ENCODE assay signal across 8 cellular contexts in the genomic region with DNA sequence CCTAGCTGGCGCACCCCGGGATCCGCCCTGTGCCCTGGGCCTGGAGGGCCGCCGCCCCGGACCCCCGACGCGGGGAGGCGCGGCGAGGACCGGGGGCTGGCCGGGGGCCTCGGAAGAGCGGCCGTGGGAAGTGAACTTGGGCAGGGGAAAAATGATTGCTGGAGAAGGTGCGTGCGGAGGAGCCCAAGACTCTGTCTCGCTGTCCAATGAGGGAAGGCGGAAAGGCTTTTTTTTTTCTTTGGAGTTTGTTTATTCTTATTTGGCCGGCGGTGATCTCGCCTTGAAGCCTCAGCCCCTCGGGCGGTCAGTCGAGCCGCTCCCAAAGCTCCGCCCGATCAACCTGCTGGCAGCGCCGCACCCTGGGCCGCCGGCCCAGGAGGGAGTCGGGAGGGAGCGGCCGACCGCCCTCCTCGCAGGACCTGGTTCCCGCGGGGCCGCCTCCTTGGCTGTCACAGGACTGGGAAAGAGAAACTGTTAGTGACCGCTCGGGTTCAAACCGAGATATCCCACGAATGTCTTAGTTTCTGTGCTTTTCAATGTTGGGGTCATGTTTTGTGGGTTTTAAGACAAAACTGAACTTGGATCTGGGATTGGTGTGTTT. TPM values are rescaled to one million over a fixed set of nuclear protein-coding genes. Genes with fewer than 3 reads are reported as not detected.
DNase-seq lines count a peak whose midpoint lies in the region; ATAC-seq and TF ChIP-seq lines count a peak whose summit lies in the region.

No MANE protein-coding gene starts in this region.

- peak overlapping the region; percentile 85 to 100 (median 94) for H3K4me3 Mint-ChIP-seq in CD8-positive, alpha-beta memory T cell
- H3K4me3 Mint-ChIP-seq in activated naive CD8-positive, alpha-beta T cell treated with anti-CD3 and anti-CD28 coated beads for 36 hours = peak overlapping the region; percentile 79

- CTCF ChIA-PET in CD8-positive, alpha-beta memory T cell (lab: Charles Lee) = interaction anchor here (1.6 kb wide), 1 partner anchor 396 kb away, joined by 3 read pairs; no protein-coding TSS in a partner anchor
- CTCF ChIA-PET in HEK293 (lab: Yijun Ruan, JAX) = no interaction called here

- H3K4me1 ChIP-seq in CD8-positive, alpha-beta memory T cell (ENCODE audit: insufficient read depth, low read length) = peaks cover 11% of the 10 kb centered on the region
- no peaks in the 10 kb centered on the region; the same call in 1 of the 2 replicates for H3K4me1 ChIP-seq in HEK293 (ENCODE audit: control insufficient read depth, insufficient read depth, low read length)
- H3K4me1 ChIP-seq in SJCRH30 = peaks cover 8% of the 10 kb centered on the region; the same call in 1 of the 2 replicates
- H3K4me1 ChIP-seq in osteoblast (ENCODE audit: insufficient read depth, low read length) = peaks cover 45% of the 10 kb centered on the region
- H3K4me1 ChIP-seq in upper lobe of right lung = peaks cover 33% of the 10 kb centered on the region

- peaks cover 0 to 36% (median 4%) of the 10 kb centered on the region in 3 donors for H3K36me3 Mint-ChIP-seq in CD8-positive, alpha-beta memory T cell
- H3K36me3 Mint-ChIP-seq in activated naive CD8-positive, alpha-beta T cell treated with anti-CD3 and anti-CD28 coated beads for 36 hours = no peaks in the 10 kb centered on the region

- no peaks in the 10 kb centered on the region for H3K27me3 ChIP-seq in CD8-positive, alpha-beta memory T cell (ENCODE audit: insufficient read depth, low read length, poor library complexity, severe bottlenecking)
- H3K27me3 ChIP-seq in SJCRH30 = peaks cover 4% of the 10 kb centered on the region; the same call in 1 of the 2 replicates
- H3K27me3 ChIP-seq in osteoblast (ENCODE audit: insufficient read depth, low read length) = no peaks in the 10 kb centered on the region
- H3K27me3 ChIP-seq in upper lobe of right lung = no peaks in the 10 kb centered on the region

- intact Hi-C loops in Right ventricle myocardium superior (cut with DNase I) = loop anchor here (10.0 kb wide), 1 partner anchor 250 kb away; no protein-coding TSS in a partner anchor
- intact Hi-C loops in upper lobe of right lung (cut with DNase I) = no loop called here

- no peaks in the 10 kb centered on the region for H3K36me3 ChIP-seq in CD8-positive, alpha-beta memory T cell (ENCODE audit: insufficient read depth, low read length)
- H3K36me3 ChIP-seq in HEK293 (ENCODE audit: control insufficient read depth in 2 of 2, insufficient read depth in 1 of 2, low read length in 2 of 2) = peaks cover 0 to 10% of the 10 kb centered on the region in 2 experiments; a peak in 1 of 3 replicates
- no peaks in the 10 kb centered on the region for H3K36me3 ChIP-seq in SJCRH30
- H3K36me3 ChIP-seq in osteoblast (ENCODE audit: insufficient read depth, low read length) = peaks cover 28% of the 10 kb centered on the region
- peaks cover 24% of the 10 kb centered on the region for H3K36me3 ChIP-seq in upper lobe of right lung

- peaks cover 32 to 51% (median 49%) of the 10 kb centered on the region in 3 donors for H3K4me1 Mint-ChIP-seq in CD8-positive, alpha-beta memory T cell
- H3K4me1 Mint-ChIP-seq in activated naive CD8-positive, alpha-beta T cell treated with anti-CD3 and anti-CD28 coated beads for 36 hours = peaks cover 24% of the 10 kb centered on the region

- peaks cover 0 to 1% of the 10 kb centered on the region in 2 donors for H3K27me3 Mint-ChIP-seq in CD8-positive, alpha-beta memory T cell
- H3K27me3 Mint-ChIP-seq in activated naive CD8-positive, alpha-beta T cell treated with anti-CD3 and anti-CD28 coated beads for 36 hours = no peaks in the 10 kb centered on the region

- no peaks in the 10 kb centered on the region for H3K9me3 ChIP-seq in CD8-positive, alpha-beta memory T cell (ENCODE audit: low read length)
- H3K9me3 ChIP-seq in HEK293 (ENCODE audit: control insufficient read depth, insufficient read depth, low read depth, low read length) (no peaks in the 10 kb centered on the region), SJCRH30 (replicated peaks) (no peaks in the 10 kb centered on the region), osteoblast (ENCODE audit: low read depth, low read length) (no peaks in the 10 kb centered on the region), upper lobe of right lung (no peaks in the 10 kb centered on the region)

- peak overlapping the region; percentile 94 for H3K4me2 ChIP-seq in osteoblast (ENCODE audit: insufficient read depth, low read length)

- peaks cover 63% of the 10 kb centered on the region for H3K79me2 ChIP-seq in osteoblast (ENCODE audit: insufficient read depth, low read length)

- no peak overlapping the region for H2AFZ ChIP-seq in osteoblast (ENCODE audit: low read length)

- H3K27ac Mint-ChIP-seq in CD8-positive, alpha-beta memory T cell = peak overlapping the region; percentile 84 to 100 (median 90)
- peak overlapping the region; percentile 82 for H3K27ac Mint-ChIP-seq in activated naive CD8-positive, alpha-beta T cell treated with anti-CD3 and anti-CD28 coated beads for 36 hours

- H4K20me1 ChIP-seq in osteoblast (ENCODE audit: insufficient read depth, low read length) = peaks cover 42% of the 10 kb centered on the region

- peak overlapping the region; percentile 52 for H3K4me3 ChIP-seq in CD8-positive, alpha-beta memory T cell (ENCODE audit: low read length)
- H3K4me3 ChIP-seq in HEK293 (ENCODE audit: low read depth, low read length) (peak overlapping the region; percentile 83), SJCRH30 (peak overlapping the region; percentile 78), osteoblast (ENCODE audit: insufficient read depth, low read length) (peak overlapping the region; percentile 99), upper lobe of right lung (peak overlapping the region; percentile 95)

- peak overlapping the region; percentile 70 for H3K27ac ChIP-seq in CD8-positive, alpha-beta memory T cell (ENCODE audit: low read depth, low read length)
- H3K27ac ChIP-seq in HEK293 (ENCODE audit: extremely low read depth, low read depth, low read length) = peak overlapping the region; percentile 98
- H3K27ac ChIP-seq in SJCRH30 = no peak overlapping the region
- peak overlapping the region; percentile 95 for H3K27ac ChIP-seq in osteoblast (ENCODE audit: low read depth, low read length)
- peak overlapping the region; percentile 100 for H3K27ac ChIP-seq in upper lobe of right lung

- H3K9me3 Mint-ChIP-seq in CD8-positive, alpha-beta memory T cell = no peaks in the 10 kb centered on the region
- no peaks in the 10 kb centered on the region for H3K9me3 Mint-ChIP-seq in activated naive CD8-positive, alpha-beta T cell treated with anti-CD3 and anti-CD28 coated beads for 36 hours

- no peak for TF ChIP-seq CTCF in HEK293 (tag by site-specific recombination; IDR thresholded peaks at IDR 0.05)
- TF ChIP-seq CTCF in osteoblast (IDR thresholded peaks at IDR 0.05; ENCODE audit: extremely low read depth, low read depth, low read length) = no peak
- no peak for TF ChIP-seq CTCF in upper lobe of right lung (IDR thresholded peaks at IDR 0.05)

- POLR2A ChIA-PET in CD8-positive, alpha-beta memory T cell (lab: Charles Lee) = no interaction called here
- POLR2A ChIA-PET in HEK293 (lab: Yijun Ruan, JAX) = no interaction called here

- peak; percentile 42 for ATAC-seq in Right ventricle myocardium superior (ENCODE audit: poor library complexity)
- peak; percentile 55 for ATAC-seq in upper lobe of right lung
- ATAC-seq in HG03442 (IDR thresholded peaks at IDR 0.05; ENCODE audit: unreplicated experiment) = no peak

- DNase-seq in CD8-positive, alpha-beta memory T cell = peak; percentile 25 to 49 (median 30)
- DNase-seq in SJCRH30 (peak; percentile 8 to 35), Right ventricle myocardium superior (peak; percentile 92), osteoblast (ENCODE audit: insufficient read length, low spot score, missing footprints) (peak; percentile 88), upper lobe of right lung (peak; percentile 94)
- peak; percentile 40 for DNase-seq in activated naive CD8-positive, alpha-beta T cell treated with anti-CD3 and anti-CD28 coated beads for 36 hours

TF ChIP-seq in HEK293, 187 proteins besides CTCF, POLR2A, EP300 and RAD21 (continues in another document):
- TF ChIP-seq ZNF423 (tag by site-specific recombination; IDR thresholded peaks at IDR 0.05) = peak; percentile 63
- TF ChIP-seq, protein P1, sequence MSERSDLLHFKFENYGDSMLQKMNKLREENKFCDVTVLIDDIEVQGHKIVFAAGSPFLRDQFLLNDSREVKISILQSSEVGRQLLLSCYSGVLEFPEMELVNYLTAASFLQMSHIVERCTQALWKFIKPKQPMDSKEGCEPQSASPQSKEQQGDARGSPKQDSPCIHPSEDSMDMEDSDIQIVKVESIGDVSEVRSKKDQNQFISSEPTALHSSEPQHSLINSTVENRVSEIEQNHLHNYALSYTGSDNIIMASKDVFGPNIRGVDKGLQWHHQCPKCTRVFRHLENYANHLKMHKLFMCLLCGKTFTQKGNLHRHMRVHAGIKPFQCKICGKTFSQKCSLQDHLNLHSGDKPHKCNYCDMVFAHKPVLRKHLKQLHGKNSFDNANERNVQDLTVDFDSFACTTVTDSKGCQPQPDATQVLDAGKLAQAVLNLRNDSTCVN (tag by site-specific recombination; optimal IDR thresholded peaks at IDR 0.05) = peak; percentile 34
- peak; percentile 68; the same call in 1 of the 2 replicates for TF ChIP-seq ZBTB20 (tag by site-specific recombination; IDR thresholded peaks at IDR 0.05)
- TF ChIP-seq SP2 (tag by site-specific recombination; IDR thresholded peaks at IDR 0.05) = peak; percentile 50
- no peak for TF ChIP-seq ZNF558 (tag by site-specific recombination; IDR thresholded peaks at IDR 0.05)
- TF ChIP-seq SP3 (tag by site-specific recombination; IDR thresholded peaks at IDR 0.05) = peak; percentile 40
- TF ChIP-seq KLF7 (tag by site-specific recombination; IDR thresholded peaks at IDR 0.05; ENCODE audit: borderline replicate concordance) = peak; percentile 72; the same call in 1 of the 2 replicates
- TF ChIP-seq ZSCAN16 (tag by site-specific recombination; IDR thresholded peaks at IDR 0.05) = no peak
- TF ChIP-seq ZNF221 (tag by site-specific recombination; IDR thresholded peaks at IDR 0.05; ENCODE audit: borderline replicate concordance) = no peak
- peak; percentile 56 for TF ChIP-seq GLIS2 (tag by site-specific recombination; IDR thresholded peaks at IDR 0.05)
- peak; percentile 47; the same call in 1 of the 2 replicates for TF ChIP-seq ZNF600 (tag by site-specific recombination; IDR thresholded peaks at IDR 0.05)
- TF ChIP-seq KLF8 (tag by site-specific recombination; IDR thresholded peaks at IDR 0.05) = peak; percentile 43; the same call in 1 of the 2 replicates
- TF ChIP-seq ZNF341 (tag by site-specific recombination; IDR thresholded peaks at IDR 0.05; ENCODE audit: low read depth) = peak; percentile 68
- peak; percentile 20; the same call in 1 of the 2 replicates for TF ChIP-seq ZFP37 (tag by site-specific recombination; IDR thresholded peaks at IDR 0.05)

RNA-seq across cellular contexts. Expression of a gene that starts 2.5 kb away (rescaled TPM):
- total RNA-seq in CD8-positive, alpha-beta memory T cell = 1 to 10 TPM; 9.1 to 9.3 TPM
- 0.84 TPM for polyA plus RNA-seq in CD8-positive, alpha-beta memory T cell
- total RNA-seq in SJCRH30 (2014; rRNA removed; shearing (Covaris generic)) = 0.56 and 0.73 TPM in 2 replicates
- 1 to 10 TPM; 3.0 to 4.0 TPM for total RNA-seq in activated naive CD8-positive, alpha-beta T cell treated with anti-CD3 and anti-CD28 coated beads for 36 hours
- 26.2 TPM for total RNA-seq in Right ventricle myocardium superior
- total RNA-seq in osteoblast = 23.9 and 27.7 TPM in 2 replicates
- 25.6 TPM for total RNA-seq in upper lobe of right lung

Comparison
In these comparisons a context has a peak if more than half of its experiments do, and no peak if none do; other contexts are left out.
1. DNase-seq: peak in every context shown above with its lines; median percentile 94 in upper lobe of right lung; 92 in Right ventricle myocardium superior; 88 in osteoblast; 40 in activated naive CD8-positive, alpha-beta T cell treated with anti-CD3 and anti-CD28 coated beads for 36 hours; 30 in CD8-positive, alpha-beta memory T cell; 22 in SJCRH30.